14 cellular contexts compared by ENCODE assay signal in genomic region chr1:87812881-87813577, GRCh38.
DNase-seq lines count a peak whose midpoint lies in the region; ATAC-seq lines count a peak whose summit lies in the region.
"Had no signal": no experiment of that assay in that cellular context is flagged by ENCODE, and none has a peak within 500 bp of the region (broad histone marks: within the 10 kb centered on the region; RNA-seq: fewer than 3 reads in every experiment).

No MANE protein-coding gene starts in this region.

- ATAC-seq in HG02678 (IDR thresholded peaks at IDR 0.05; ENCODE audit: unreplicated experiment), result peak; percentile 80
- peak; percentile 82 for ATAC-seq in HG03460 (IDR thresholded peaks at IDR 0.05; ENCODE audit: unreplicated experiment)
- peak; percentile 95 for ATAC-seq in stimulated activated naive B cell treated with anti-CD40 and anti-IgM and Interleukin-4, amounts not matched to agents 10 μg/mL and 1 μg/mL and 100 μg/mL, for 72 hours (replicated peaks)
- ATAC-seq: activated T-helper 17 cell treated with anti-CD3 and anti-CD28 coated beads, Interleukin-2, amount 50 U/mL, for 72 hours; HCT116 had no signal

- H3K4me1 Mint-ChIP-seq in stimulated activated naive B cell treated with anti-CD40 and anti-IgM and Interleukin-4, amounts not matched to agents 10 μg/mL and 1 μg/mL and 100 μg/mL, for 72 hours, result peaks cover 20 to 37% of the 10 kb centered on the region in 2 donors
- no peaks in the 10 kb centered on the region for H3K4me1 Mint-ChIP-seq in activated CD4-positive, alpha-beta T cell treated with anti-CD3 and anti-CD28 coated beads, Interleukin-2, amount 10 ng/mL, durations not matched to agents 24 days and 14 days
- H3K4me1 Mint-ChIP-seq: activated T-helper 17 cell treated with anti-CD3 and anti-CD28 coated beads, Interleukin-2, amount 50 U/mL, for 72 hours; central memory CD8-positive, alpha-beta T cell had no signal

- peaks cover 4 to 12% of the 10 kb centered on the region in 2 donors for H3K9me3 Mint-ChIP-seq in stimulated activated naive B cell treated with anti-CD40 and anti-IgM and Interleukin-4, amounts not matched to agents 10 μg/mL and 1 μg/mL and 100 μg/mL, for 72 hours
- H3K9me3 Mint-ChIP-seq in activated CD4-positive, alpha-beta T cell treated with anti-CD3 and anti-CD28 coated beads, Interleukin-2, amount 10 ng/mL, durations not matched to agents 24 days and 14 days, result no peaks in the 10 kb centered on the region
- H3K9me3 Mint-ChIP-seq: activated T-helper 17 cell treated with anti-CD3 and anti-CD28 coated beads, Interleukin-2, amount 50 U/mL, for 72 hours; central memory CD8-positive, alpha-beta T cell had no signal

- no peaks in the 10 kb centered on the region for H3K36me3 Mint-ChIP-seq in stimulated activated naive B cell treated with anti-CD40 and anti-IgM and Interleukin-4, amounts not matched to agents 10 μg/mL and 1 μg/mL and 100 μg/mL, for 72 hours
- no peaks in the 10 kb centered on the region for H3K36me3 Mint-ChIP-seq in activated CD4-positive, alpha-beta T cell treated with anti-CD3 and anti-CD28 coated beads, Interleukin-2, amount 10 ng/mL, durations not matched to agents 24 days and 14 days (ENCODE audit: low read depth)

- peak overlapping the region; percentile 31 for H3K27ac Mint-ChIP-seq in stimulated activated naive B cell treated with anti-CD40 and anti-IgM and Interleukin-4, amounts not matched to agents 10 μg/mL and 1 μg/mL and 100 μg/mL, for 72 hours
- no peak overlapping the region for H3K27ac Mint-ChIP-seq in activated CD4-positive, alpha-beta T cell treated with anti-CD3 and anti-CD28 coated beads, Interleukin-2, amount 10 ng/mL, durations not matched to agents 24 days and 14 days
- H3K27ac Mint-ChIP-seq: activated T-helper 17 cell treated with anti-CD3 and anti-CD28 coated beads, Interleukin-2, amount 50 U/mL, for 72 hours had no signal

- intact Hi-C loops in activated CD4-positive, alpha-beta T cell treated with anti-CD3 and anti-CD28 coated beads, Interleukin-2, amount 10 ng/mL, durations not matched to agents 24 days and 14 days (cut with micrococcal nuclease), result no loop called here

- H3K4me3 Mint-ChIP-seq in stimulated activated naive B cell treated with anti-CD40 and anti-IgM and Interleukin-4, amounts not matched to agents 10 μg/mL and 1 μg/mL and 100 μg/mL, for 72 hours, result no peak overlapping the region
- H3K4me3 Mint-ChIP-seq in activated CD4-positive, alpha-beta T cell treated with anti-CD3 and anti-CD28 coated beads, Interleukin-2, amount 10 ng/mL, durations not matched to agents 24 days and 14 days, result no peak overlapping the region
- H3K4me3 Mint-ChIP-seq: activated T-helper 17 cell treated with anti-CD3 and anti-CD28 coated beads, Interleukin-2, amount 50 U/mL, for 72 hours; central memory CD8-positive, alpha-beta T cell had no signal

- H3K27me3 Mint-ChIP-seq in stimulated activated naive B cell treated with anti-CD40 and anti-IgM and Interleukin-4, amounts not matched to agents 10 μg/mL and 1 μg/mL and 100 μg/mL, for 72 hours, result no peaks in the 10 kb centered on the region
- H3K27me3 Mint-ChIP-seq in activated CD4-positive, alpha-beta T cell treated with anti-CD3 and anti-CD28 coated beads, Interleukin-2, amount 10 ng/mL, durations not matched to agents 24 days and 14 days, result peaks cover 2% of the 10 kb centered on the region
- H3K27me3 Mint-ChIP-seq: activated T-helper 17 cell treated with anti-CD3 and anti-CD28 coated beads, Interleukin-2, amount 50 U/mL, for 72 hours had no signal

- DNase-seq in SIG-M5 treated with dmso at 0.1 percent for 504 hours (lab: John Stamatoyannopoulos, UW; ENCODE audit: unreplicated experiment) (peak; percentile 3), SIG-M5 (lab: John Stamatoyannopoulos, UW) (no peak), mucosa of gallbladder (ENCODE audit: low spot score) (no peak)
- no peak for DNase-seq in stimulated activated naive B cell treated with anti-CD40 and anti-IgM and Interleukin-4, amounts not matched to agents 10 μg/mL and 1 μg/mL and 100 μg/mL, for 72 hours
- DNase-seq in activated CD4-positive, alpha-beta T cell treated with anti-CD3 and anti-CD28 coated beads, Interleukin-2, amount 10 ng/mL, durations not matched to agents 24 days and 14 days, result no peak
- no peak for DNase-seq in activated naive CD4-positive, alpha-beta T cell treated with Interleukin-2 at 50 U/mL for 16 hours
- DNase-seq: MM.1S; ovary; stimulated activated CD4-positive, alpha-beta T cell treated with anti-CD3 and anti-CD28 coated beads, Interleukin-4, amount 100 ng/mL, for 24 hours had no signal
